1 cellular context compared by ENCODE assay signal in genomic region chr1:13619909-13620308, GRCh38.
TF ChIP-seq lines count a peak whose summit lies in the region.

No MANE protein-coding gene starts in this region.

TF ChIP-seq in WTC11, 78 proteins besides CTCF, POLR2A, EP300 and RAD21:
- TF ChIP-seq, protein P1, sequence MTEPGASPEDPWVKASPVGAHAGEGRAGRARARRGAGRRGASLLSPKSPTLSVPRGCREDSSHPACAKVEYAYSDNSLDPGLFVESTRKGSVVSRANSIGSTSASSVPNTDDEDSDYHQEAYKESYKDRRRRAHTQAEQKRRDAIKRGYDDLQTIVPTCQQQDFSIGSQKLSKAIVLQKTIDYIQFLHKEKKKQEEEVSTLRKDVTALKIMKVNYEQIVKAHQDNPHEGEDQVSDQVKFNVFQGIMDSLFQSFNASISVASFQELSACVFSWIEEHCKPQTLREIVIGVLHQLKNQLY (CRISPR knock-in tag; IDR thresholded peaks at IDR 0.05), result no peak
- TF ChIP-seq ERG (CRISPR knock-in tag; IDR thresholded peaks at IDR 0.05) (no peak), RELA (CRISPR knock-in tag; IDR thresholded peaks at IDR 0.05; ENCODE audit: borderline replicate concordance) (no peak), ESRRA (CRISPR knock-in tag; IDR thresholded peaks at IDR 0.05; ENCODE audit: borderline replicate concordance) (no peak), ZNF671 (CRISPR knock-in tag; IDR thresholded peaks at IDR 0.05) (no peak), ZBTB21 (CRISPR knock-in tag; IDR thresholded peaks at IDR 0.05; ENCODE audit: borderline replicate concordance) (no peak), ZNF317 (CRISPR knock-in tag; IDR thresholded peaks at IDR 0.05; ENCODE audit: borderline replicate concordance, low read depth) (no peak), CDX4 (CRISPR knock-in tag; IDR thresholded peaks at IDR 0.05; ENCODE audit: borderline replicate concordance) (no peak), IRF2 (CRISPR knock-in tag; IDR thresholded peaks at IDR 0.05; ENCODE audit: borderline replicate concordance, low read depth) (no peak), ZNF396 (CRISPR knock-in tag; IDR thresholded peaks at IDR 0.05; ENCODE audit: borderline replicate concordance) (no peak), ZNF232 (CRISPR knock-in tag; IDR thresholded peaks at IDR 0.05) (no peak), ETV6 (CRISPR knock-in tag; IDR thresholded peaks at IDR 0.05) (no peak), ELF4 (CRISPR knock-in tag; IDR thresholded peaks at IDR 0.05; ENCODE audit: low read depth) (no peak), NFATC4 (CRISPR knock-in tag; IDR thresholded peaks at IDR 0.05) (no peak), NR2C2 (CRISPR knock-in tag; IDR thresholded peaks at IDR 0.05) (no peak), SP1 (CRISPR knock-in tag; conservative IDR thresholded peaks at IDR 0.05) (no peak), HMGXB4 (CRISPR knock-in tag; IDR thresholded peaks at IDR 0.05) (no peak)
- TF ChIP-seq, protein P2, sequence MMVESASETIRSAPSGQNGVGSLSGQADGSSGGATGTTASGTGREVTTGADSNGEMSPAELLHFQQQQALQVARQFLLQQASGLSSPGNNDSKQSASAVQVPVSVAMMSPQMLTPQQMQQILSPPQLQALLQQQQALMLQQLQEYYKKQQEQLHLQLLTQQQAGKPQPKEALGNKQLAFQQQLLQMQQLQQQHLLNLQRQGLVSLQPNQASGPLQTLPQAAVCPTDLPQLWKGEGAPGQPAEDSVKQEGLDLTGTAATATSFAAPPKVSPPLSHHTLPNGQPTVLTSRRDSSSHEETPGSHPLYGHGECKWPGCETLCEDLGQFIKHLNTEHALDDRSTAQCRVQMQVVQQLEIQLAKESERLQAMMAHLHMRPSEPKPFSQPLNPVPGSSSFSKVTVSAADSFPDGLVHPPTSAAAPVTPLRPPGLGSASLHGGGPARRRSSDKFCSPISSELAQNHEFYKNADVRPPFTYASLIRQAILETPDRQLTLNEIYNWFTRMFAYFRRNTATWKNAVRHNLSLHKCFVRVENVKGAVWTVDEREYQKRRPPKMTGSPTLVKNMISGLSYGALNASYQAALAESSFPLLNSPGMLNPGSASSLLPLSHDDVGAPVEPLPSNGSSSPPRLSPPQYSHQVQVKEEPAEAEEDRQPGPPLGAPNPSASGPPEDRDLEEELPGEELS (CRISPR knock-in tag; IDR thresholded peaks at IDR 0.05), result no peak
